Comparison of ENCODE assay signal across 25 cellular contexts in the genomic region with DNA sequence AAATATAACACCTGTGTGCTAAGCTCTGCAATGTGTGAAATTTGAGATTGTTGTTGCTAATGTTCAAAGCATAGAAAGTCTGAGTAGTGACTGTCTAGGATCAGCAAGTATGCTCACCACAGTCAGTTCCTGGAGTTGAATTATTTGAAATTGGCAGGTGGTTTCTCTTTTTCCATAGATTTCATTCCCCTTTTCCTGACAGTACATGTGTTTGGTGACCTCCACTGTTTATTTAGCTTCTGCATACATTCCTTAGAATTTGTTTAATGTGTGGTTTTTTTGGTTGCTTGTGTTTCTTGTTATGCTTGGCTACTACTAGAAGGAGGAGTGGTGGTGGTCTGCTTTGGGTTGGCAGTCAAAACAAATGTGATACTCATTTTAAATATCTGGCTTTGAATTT. TPM values are rescaled to one million over a fixed set of nuclear protein-coding genes. Genes with fewer than 3 reads are reported as not detected.
"Had no signal": no experiment of that assay in that cellular context is flagged by ENCODE, and none has a peak within 500 bp of the region (broad histone marks: within the 10 kb centered on the region; RNA-seq: fewer than 3 reads in every experiment).

No MANE protein-coding gene starts in this region.

- H3K27ac Mint-ChIP-seq: activated CD4-positive, alpha-beta memory T cell treated with anti-CD3 and anti-CD28 coated beads, Interleukin-2, amount 10 ng/mL, durations not matched to agents 7 days and 5 days; activated CD8-positive, alpha-beta memory T cell treated with anti-CD3 and anti-CD28 coated beads, Interleukin-2, amount 10 ng/mL, durations not matched to agents 7 days and 5 days; activated naive CD8-positive, alpha-beta T cell treated with anti-CD3 and anti-CD28 coated beads, Interleukin-2, amount 10 ng/mL, durations not matched to agents 7 days and 5 days; activated T-helper 17 cell treated with anti-CD3 and anti-CD28 coated beads, Interleukin-2, amount 50 U/mL, for 72 hours; dendritic cell treated with granulocyte-macrophage colony-stimulating factor and Interleukin-4, amounts not matched to agents 40 ng/mL and 50 ng/mL, for 4 days; effector memory CD8-positive, alpha-beta T cell; naive thymus-derived CD8-positive, alpha-beta T cell; stimulated activated naive B cell treated with anti-CD40 and anti-IgM and Interleukin-4, amounts not matched to agents 10 μg/mL and 1 μg/mL and 100 μg/mL, for 72 hours had no signal

- H3K9me3 ChIP-seq: lower lobe of right lung, neutrophil, thoracic aorta, upper lobe of left lung had no signal

- H3K36me3 Mint-ChIP-seq: activated CD8-positive, alpha-beta memory T cell treated with anti-CD3 and anti-CD28 coated beads, Interleukin-2, amount 10 ng/mL, durations not matched to agents 7 days and 5 days; activated naive CD8-positive, alpha-beta T cell treated with anti-CD3 and anti-CD28 coated beads, Interleukin-2, amount 10 ng/mL, durations not matched to agents 7 days and 5 days; naive thymus-derived CD8-positive, alpha-beta T cell; stimulated activated naive B cell treated with anti-CD40 and anti-IgM and Interleukin-4, amounts not matched to agents 10 μg/mL and 1 μg/mL and 100 μg/mL, for 72 hours had no signal

- H3K9me3 Mint-ChIP-seq: activated CD4-positive, alpha-beta memory T cell treated with anti-CD3 and anti-CD28 coated beads, Interleukin-2, amount 10 ng/mL, durations not matched to agents 7 days and 5 days; activated T-helper 17 cell treated with anti-CD3 and anti-CD28 coated beads, Interleukin-2, amount 50 U/mL, for 72 hours; dendritic cell treated with granulocyte-macrophage colony-stimulating factor and Interleukin-4, amounts not matched to agents 40 ng/mL and 50 ng/mL, for 4 days; stimulated activated naive B cell treated with anti-CD40 and anti-IgM and Interleukin-4, amounts not matched to agents 10 μg/mL and 1 μg/mL and 100 μg/mL, for 72 hours had no signal

- H3K27ac ChIP-seq: epithelial cell of prostate, foreskin keratinocyte, lower lobe of right lung, neutrophil, parathyroid adenoma, thoracic aorta, upper lobe of left lung had no signal

- H3K4me1 Mint-ChIP-seq: activated CD4-positive, alpha-beta memory T cell treated with anti-CD3 and anti-CD28 coated beads, Interleukin-2, amount 10 ng/mL, durations not matched to agents 7 days and 5 days; activated CD8-positive, alpha-beta memory T cell treated with anti-CD3 and anti-CD28 coated beads, Interleukin-2, amount 10 ng/mL, durations not matched to agents 7 days and 5 days; activated naive CD8-positive, alpha-beta T cell treated with anti-CD3 and anti-CD28 coated beads, Interleukin-2, amount 10 ng/mL, durations not matched to agents 7 days and 5 days; activated T-helper 17 cell treated with anti-CD3 and anti-CD28 coated beads, Interleukin-2, amount 50 U/mL, for 72 hours; naive thymus-derived CD8-positive, alpha-beta T cell; stimulated activated naive B cell treated with anti-CD40 and anti-IgM and Interleukin-4, amounts not matched to agents 10 μg/mL and 1 μg/mL and 100 μg/mL, for 72 hours had no signal

- H3K4me3 Mint-ChIP-seq: activated CD4-positive, alpha-beta memory T cell treated with anti-CD3 and anti-CD28 coated beads, Interleukin-2, amount 10 ng/mL, durations not matched to agents 7 days and 5 days; activated CD8-positive, alpha-beta memory T cell treated with anti-CD3 and anti-CD28 coated beads, Interleukin-2, amount 10 ng/mL, durations not matched to agents 7 days and 5 days; activated naive CD8-positive, alpha-beta T cell treated with anti-CD3 and anti-CD28 coated beads, Interleukin-2, amount 10 ng/mL, durations not matched to agents 7 days and 5 days; activated T-helper 17 cell treated with anti-CD3 and anti-CD28 coated beads, Interleukin-2, amount 50 U/mL, for 72 hours; dendritic cell treated with granulocyte-macrophage colony-stimulating factor and Interleukin-4, amounts not matched to agents 40 ng/mL and 50 ng/mL, for 4 days; effector memory CD8-positive, alpha-beta T cell; naive thymus-derived CD8-positive, alpha-beta T cell; stimulated activated naive B cell treated with anti-CD40 and anti-IgM and Interleukin-4, amounts not matched to agents 10 μg/mL and 1 μg/mL and 100 μg/mL, for 72 hours had no signal

- H3K27me3 Mint-ChIP-seq: activated CD8-positive, alpha-beta memory T cell treated with anti-CD3 and anti-CD28 coated beads, Interleukin-2, amount 10 ng/mL, durations not matched to agents 7 days and 5 days; activated naive CD8-positive, alpha-beta T cell treated with anti-CD3 and anti-CD28 coated beads, Interleukin-2, amount 10 ng/mL, durations not matched to agents 7 days and 5 days; dendritic cell treated with granulocyte-macrophage colony-stimulating factor and Interleukin-4, amounts not matched to agents 40 ng/mL and 50 ng/mL, for 4 days; effector memory CD8-positive, alpha-beta T cell; naive thymus-derived CD8-positive, alpha-beta T cell; stimulated activated naive B cell treated with anti-CD40 and anti-IgM and Interleukin-4, amounts not matched to agents 10 μg/mL and 1 μg/mL and 100 μg/mL, for 72 hours had no signal

- H3K4me3 ChIP-seq: lower lobe of right lung, smooth muscle cell, thoracic aorta, upper lobe of left lung had no signal

- H3K27me3 ChIP-seq: foreskin keratinocyte, neutrophil, upper lobe of left lung had no signal

- ATAC-seq: activated CD8-positive, alpha-beta memory T cell treated with anti-CD3 and anti-CD28 coated beads, Interleukin-2, amount 10 ng/mL, durations not matched to agents 7 days and 5 days; activated T-helper 17 cell treated with anti-CD3 and anti-CD28 coated beads, Interleukin-2, amount 50 U/mL, for 72 hours; effector memory CD8-positive, alpha-beta T cell; foreskin keratinocyte; left colon; lower lobe of right lung; naive thymus-derived CD8-positive, alpha-beta T cell; sciatic nerve; stimulated activated naive B cell treated with anti-CD40 and anti-IgM and Interleukin-4, amounts not matched to agents 10 μg/mL and 1 μg/mL and 100 μg/mL, for 72 hours had no signal

- H3K36me3 ChIP-seq: lower lobe of right lung, neutrophil, thoracic aorta, upper lobe of left lung had no signal

- DNase-seq: activated CD4-positive, alpha-beta memory T cell treated with anti-CD3 and anti-CD28 coated beads, Interleukin-2, amount 10 ng/mL, durations not matched to agents 7 days and 5 days; activated CD4-positive, alpha-beta T cell treated with anti-CD3 and anti-CD28 coated beads for 48 hours; activated CD4-positive, CD25-positive, alpha-beta regulatory T cell; activated CD8-positive, alpha-beta memory T cell treated with anti-CD3 and anti-CD28 coated beads, Interleukin-2, amount 10 ng/mL, durations not matched to agents 7 days and 5 days; activated naive CD4-positive, alpha-beta T cell treated with Interleukin-2 at 50 U/mL for 16 hours; activated naive CD8-positive, alpha-beta T cell treated with anti-CD3 and anti-CD28 coated beads, Interleukin-2, amount 10 ng/mL, durations not matched to agents 7 days and 5 days; effector memory CD8-positive, alpha-beta T cell; foreskin keratinocyte; glutamatergic neuron; hippocampal formation; islet precursor cell; left colon; lower lobe of right lung; naive thymus-derived CD8-positive, alpha-beta T cell; stimulated activated naive B cell treated with anti-CD40 and anti-IgM and Interleukin-4, amounts not matched to agents 10 μg/mL and 1 μg/mL and 100 μg/mL, for 72 hours; T-helper 9 cell; upper lobe of left lung had no signal

- H3K4me1 ChIP-seq: foreskin keratinocyte, lower lobe of right lung, parathyroid adenoma, upper lobe of left lung had no signal

RNA-seq across cellular contexts. Expression of gene FOXP2, which starts 52.3 kb away (rescaled TPM):
- total RNA-seq: activated CD4-positive, alpha-beta memory T cell treated with anti-CD3 and anti-CD28 coated beads, Interleukin-2, amount 10 ng/mL, durations not matched to agents 7 days and 5 days; activated naive CD8-positive, alpha-beta T cell treated with anti-CD3 and anti-CD28 coated beads, Interleukin-2, amount 10 ng/mL, durations not matched to agents 7 days and 5 days; activated T-helper 17 cell treated with anti-CD3 and anti-CD28 coated beads, Interleukin-2, amount 50 U/mL, for 72 hours; naive thymus-derived CD8-positive, alpha-beta T cell had no signal
- polyA plus RNA-seq: naive thymus-derived CD8-positive, alpha-beta T cell had no signal
